In genomic region chr9:121372563-121373400, GRCh38 we compare ENCODE assay signal across 1 cellular context.
TF ChIP-seq lines count a peak whose summit lies in the region.

No MANE protein-coding gene starts in this region.

TF ChIP-seq in GM12878, 131 proteins besides CTCF, POLR2A, EP300 and RAD21 (continued from another document):
- TF ChIP-seq BCLAF1 (IDR thresholded peaks at IDR 0.05) (no peak), ZNF217 (IDR thresholded peaks at IDR 0.05) (no peak), E2F8 (IDR thresholded peaks at IDR 0.05; ENCODE audit: low read depth, partially characterized antibody) (no peak), IKZF2 (IDR thresholded peaks at IDR 0.05) (no peak)
